ENCODE assay signal across 16 cellular contexts in the genomic region with DNA sequence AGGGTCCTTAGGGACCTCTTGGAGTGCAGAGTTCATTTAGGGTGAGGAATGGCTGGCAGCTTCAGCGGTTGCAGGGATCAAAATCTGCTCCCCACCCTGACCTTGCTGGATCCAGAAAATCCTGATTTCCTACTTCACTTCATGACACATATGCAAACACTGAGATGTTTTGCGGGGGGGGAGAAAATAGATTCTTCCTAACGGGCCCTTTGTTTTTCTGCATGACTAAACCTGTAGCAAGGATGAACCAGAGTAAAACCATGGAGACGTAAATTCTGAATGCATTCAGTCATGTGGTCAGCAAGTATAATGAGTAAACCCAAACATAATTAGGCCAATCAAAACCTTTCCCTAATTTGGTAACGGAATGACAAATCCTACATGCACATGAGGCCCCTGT. TPM values are rescaled to one million over a fixed set of nuclear protein-coding genes. Genes with fewer than 3 reads are reported as not detected.
DNase-seq lines count a peak whose midpoint lies in the region; ATAC-seq and TF ChIP-seq lines count a peak whose summit lies in the region.
"Had no signal": no experiment of that assay in that cellular context is flagged by ENCODE, and none has a peak within 500 bp of the region (broad histone marks: within the 10 kb centered on the region; RNA-seq: fewer than 3 reads in every experiment).

No MANE protein-coding gene starts in this region.

- H3K9me3 ChIP-seq in GM23248 (ENCODE audit: low read depth) (no peaks in the 10 kb centered on the region), heart left ventricle (no peaks in the 10 kb centered on the region)

- H3K36me3 ChIP-seq in GM23248 (ENCODE audit: low read depth) (no peaks in the 10 kb centered on the region), kidney epithelial cell (ENCODE audit: control insufficient read depth, insufficient read depth, low read length) (no peaks in the 10 kb centered on the region), heart left ventricle (peaks cover 0 to 9% (median 0%) of the 10 kb centered on the region in 9 donors)

- H3K27me3 ChIP-seq in GM23248 (replicated peaks; ENCODE audit: insufficient read depth) (0 out of 2 replicates have a peak, but pooled peaks cover 5% of the 10 kb centered on the region), kidney epithelial cell (ENCODE audit: control insufficient read depth, insufficient read depth, low read length) (no peaks in the 10 kb centered on the region), heart left ventricle (no peaks in the 10 kb centered on the region)

- peaks cover 0 to 3% (median 2%) of the 10 kb centered on the region in 3 donors for H3K27me3 Mint-ChIP-seq in CD14-positive monocyte (ENCODE audit: low read depth in 3 of 3)
- H3K27me3 Mint-ChIP-seq: activated naive CD8-positive, alpha-beta T cell had no signal

- H3K9ac ChIP-seq in GM23248, result no peak overlapping the region

- H3K36me3 Mint-ChIP-seq in CD14-positive monocyte, result peaks cover 0 to 9% of the 10 kb centered on the region in 2 donors
- H3K36me3 Mint-ChIP-seq: activated naive CD8-positive, alpha-beta T cell had no signal

- TF ChIP-seq POLR2A in heart left ventricle (IDR thresholded peaks at IDR 0.05), result no peak

- in situ Hi-C loops in GM23248 (cut with MboI), result no loop called here

- no peak for TF ChIP-seq CTCF in kidney epithelial cell (IDR thresholded peaks at IDR 0.05; ENCODE audit: insufficient read depth, low read length, poor library complexity, severe bottlenecking)
- no peak for TF ChIP-seq CTCF in CD14-positive monocyte (IDR thresholded peaks at IDR 0.05)
- TF ChIP-seq CTCF in heart left ventricle (IDR thresholded peaks at IDR 0.05), result no peak

- no peaks in the 10 kb centered on the region for H3F3A ChIP-seq in GM23248 (ENCODE audit: insufficient read depth)

- H3K4me1 ChIP-seq in GM23248 (ENCODE audit: insufficient read depth) (peaks cover 4% of the 10 kb centered on the region; the same call in 1 of the 2 replicates), heart left ventricle (no peaks in the 10 kb centered on the region)

- WGBS in GM23248 (ENCODE audit: low coverage in 1 of 2, low lambda C conversion rate in 2 of 2, missing lambda C conversion rate in 2 of 2), 2 experiments, result 23 to 25% methylated on average over 5 of the region's 5 CpGs
- WGBS in heart left ventricle, 4 donors, result 66 to 82% (median 70%) methylated on average over 5 of the region's 5 CpGs

- no peak overlapping the region for H2AFZ ChIP-seq in GM23248

- intact Hi-C loops in CD14-positive monocyte (cut with micrococcal nuclease) (no loop called here), heart left ventricle (cut with DNase I) (loop anchor here in 1 of 10 donors (5.0 kb wide), 1 partner anchor 122 kb away; no protein-coding TSS in a partner anchor)

- H3K4me1 Mint-ChIP-seq in CD14-positive monocyte, result peaks cover 5% of the 10 kb centered on the region

- H3K79me2 ChIP-seq in GM23248 (ENCODE audit: insufficient read depth), result no peaks in the 10 kb centered on the region

- no peaks in the 10 kb centered on the region for H3K9me2 ChIP-seq in GM23248 (ENCODE audit: insufficient read depth)

- H3K4me3 ChIP-seq in GM23248, result no peak overlapping the region
- no peak overlapping the region for H3K4me3 ChIP-seq in kidney epithelial cell (ENCODE audit: low read depth, low read length)
- no peak overlapping the region for H3K4me3 ChIP-seq in heart left ventricle
- H3K4me3 ChIP-seq: lung had no signal

- H3K27ac ChIP-seq in GM23248 (no peak overlapping the region), heart left ventricle (no peak overlapping the region)

- no peaks in the 10 kb centered on the region for H4K20me1 ChIP-seq in GM23248 (ENCODE audit: insufficient read depth)

- H3K4me3 Mint-ChIP-seq in CD14-positive monocyte, result no peak overlapping the region
- H3K4me3 Mint-ChIP-seq: activated naive CD8-positive, alpha-beta T cell; T-helper 1 cell treated with Interleukin-12 subunit alpha and Interleukin-12 subunit beta and Interleukin-4 antibody, amounts not matched to agents 30 μg/mL and 1 μg/mL, for 36 hours had no signal

- DNase-seq in GM23248 (peak; percentile 65), NCI-H1048 (lab: John Stamatoyannopoulos, UW) (peak; percentile 21), astrocyte of the hippocampus (ENCODE audit: low read depth, low spot score) (peak; percentile 87), kidney epithelial cell (ENCODE audit: low read depth) (peak; percentile 83), CD14-positive monocyte (ENCODE audit: low spot score) (no peak), heart left ventricle (no peak)
- no peak for DNase-seq in stimulated activated CD4-positive, alpha-beta T cell treated with anti-CD3 and anti-CD28 coated beads, Interleukin-2, amount 100 ng/mL, for 24 hours
- DNase-seq: activated CD4-positive, alpha-beta T cell treated with anti-CD3 and anti-CD28 coated beads for 1 hour; activated CD8-positive, alpha-beta memory T cell treated with anti-CD3 and anti-CD28 coated beads, Interleukin-2, amount 50 U/mL, for 4 hours; C1 segment of cervical spinal cord; stimulated activated naive CD4-positive, alpha-beta T cell treated with Interleukin-2 at 50 U/mL for 16 hours had no signal

- no peak overlapping the region for H3K27ac Mint-ChIP-seq in CD14-positive monocyte
- H3K27ac Mint-ChIP-seq: activated naive CD8-positive, alpha-beta T cell; T-helper 1 cell treated with Interleukin-12 subunit alpha and Interleukin-12 subunit beta and Interleukin-4 antibody, amounts not matched to agents 30 μg/mL and 1 μg/mL, for 36 hours had no signal

- ATAC-seq in HG03108 (IDR thresholded peaks at IDR 0.05; ENCODE audit: unreplicated experiment), result no peak
- no peak for ATAC-seq in heart left ventricle

- no peaks in the 10 kb centered on the region for H3K9me3 Mint-ChIP-seq in CD14-positive monocyte
- H3K9me3 Mint-ChIP-seq: T-helper 1 cell treated with Interleukin-12 subunit alpha and Interleukin-12 subunit beta and Interleukin-4 antibody, amounts not matched to agents 30 μg/mL and 1 μg/mL, for 36 hours had no signal

- no peak overlapping the region for H3K4me2 ChIP-seq in GM23248 (ENCODE audit: unreplicated experiment)

RNA-seq across cellular contexts. Expression of gene RBP1, which starts 20.0 kb away (rescaled TPM):
- not detected in 2 replicates for total RNA-seq in GM23248 (2014; rRNA removed; shearing (Covaris generic))
- polyA plus RNA-seq in GM23248 (2016; fragmentation: Nextera tagmentation; extraction: Ambion mirVana), result 0.26 and 0.42 TPM in 2 replicates
- 208 and 211 TPM in 2 replicates for total RNA-seq in kidney epithelial cell
- not detected for polyA plus RNA-seq in CD14-positive monocyte
- total RNA-seq in heart left ventricle, result 10 to 100 TPM in 8 of 9 donors, 1 to 10 TPM in 1; 9.4 to 32.0 (median 13.0) TPM
- 10 to 100 TPM; 26.4 to 27.5 TPM for polyA plus RNA-seq in heart left ventricle
- total RNA-seq: LHCN-M2 had no signal

Comparison
In these comparisons a context has a peak if more than half of its experiments do, and no peak if none do; other contexts are left out.
1. DNase-seq: peak in GM23248 (single experiment), NCI-H1048 (single experiment), astrocyte of the hippocampus (single experiment) and kidney epithelial cell (single experiment); none in CD14-positive monocyte (single experiment), heart left ventricle (0 of 5) and stimulated activated CD4-positive, alpha-beta T cell treated with anti-CD3 and anti-CD28 coated beads, Interleukin-2, amount 100 ng/mL, for 24 hours (0 of 2).
2. RNA of gene RBP1, which starts 20.0 kb away (total RNA-seq): 208 to 211 TPM in kidney epithelial cell and 9.4 to 32.0 TPM in heart left ventricle; not detected in GM23248; every median in the first group is over 10 times any median in the second.